In genomic region chr10:58512470-58513188, GRCh38 we compare ENCODE assay signal across 8 cellular contexts. TPM values are rescaled to one million over a fixed set of nuclear protein-coding genes. Genes with fewer than 3 reads are reported as not detected.
DNase-seq lines count a peak whose midpoint lies in the region; ATAC-seq and TF ChIP-seq lines count a peak whose summit lies in the region.

Gene BICC1 (plus strand): TSS chr10:58512872. CDS start chr10:58513144, 272 bp downstream.

- no peak within 1 kb of the TSS for H3K4me3 ChIP-seq in CD8-positive, alpha-beta memory T cell (ENCODE audit: low read length)
- peak within 1 kb of the TSS; percentile 90 for H3K4me3 ChIP-seq in HEK293 (ENCODE audit: low read depth, low read length)

- peak within 1 kb of the TSS; percentile 48 to 84 (median 72) for H3K4me3 Mint-ChIP-seq in CD8-positive, alpha-beta memory T cell

- H3K9me3 Mint-ChIP-seq in CD8-positive, alpha-beta memory T cell: peaks cover 0 to 4% (median 0%) of the 10 kb centered on the region in 5 donors

- H3K4me1 ChIP-seq in CD8-positive, alpha-beta memory T cell (ENCODE audit: insufficient read depth, low read length): no peaks in the 10 kb centered on the region
- H3K4me1 ChIP-seq in HEK293 (ENCODE audit: control insufficient read depth, insufficient read depth, low read length): 0 out of 2 replicates have a peak, but pooled peaks cover 3% of the 10 kb centered on the region

- CTCF ChIA-PET in CD8-positive, alpha-beta memory T cell (lab: Charles Lee): no interaction called here
- CTCF ChIA-PET in HEK293 (lab: Yijun Ruan, JAX): interaction anchor here (0.6 to 1.4 kb wide), 3 partner anchors 14 to 98 kb away, joined by 3 read pairs; no protein-coding TSS in a partner anchor

- H3K27ac Mint-ChIP-seq in CD8-positive, alpha-beta memory T cell: peak within 1 kb of the TSS in 1 of 8 donors; percentile 31

- H3K4me1 Mint-ChIP-seq in CD8-positive, alpha-beta memory T cell: peaks cover 12 to 13% (median 13%) of the 10 kb centered on the region in 3 donors

- H3K27ac ChIP-seq in CD8-positive, alpha-beta memory T cell (ENCODE audit: low read depth, low read length): no peak within 1 kb of the TSS
- H3K27ac ChIP-seq in HEK293 (ENCODE audit: extremely low read depth, low read depth, low read length): peak within 1 kb of the TSS; percentile 75; the same call in 1 of the 2 replicates

- peaks cover 11 to 41% of the 10 kb centered on the region in 2 donors for H3K27me3 Mint-ChIP-seq in CD8-positive, alpha-beta memory T cell

- no peak for ATAC-seq in GM19452 (IDR thresholded peaks at IDR 0.05; ENCODE audit: unreplicated experiment)
- no peak for ATAC-seq in HG03571 (IDR thresholded peaks at IDR 0.05; ENCODE audit: unreplicated experiment)

- H3K36me3 Mint-ChIP-seq in CD8-positive, alpha-beta memory T cell: no peaks in the 10 kb centered on the region

- peaks cover 5% of the 10 kb centered on the region for H3K27me3 ChIP-seq in CD8-positive, alpha-beta memory T cell (ENCODE audit: insufficient read depth, low read length, poor library complexity, severe bottlenecking)

- TF ChIP-seq CTCF in HEK293 (tag by site-specific recombination; IDR thresholded peaks at IDR 0.05): peak; percentile 85
- no peak for TF ChIP-seq CTCF in subcutaneous adipose tissue (IDR thresholded peaks at IDR 0.05; ENCODE audit: low read depth)

- H3K36me3 ChIP-seq in CD8-positive, alpha-beta memory T cell (ENCODE audit: insufficient read depth, low read length): no peaks in the 10 kb centered on the region
- H3K36me3 ChIP-seq in HEK293 (ENCODE audit: control insufficient read depth in 2 of 2, insufficient read depth in 1 of 2, low read length in 2 of 2): no peaks in the 10 kb centered on the region

- no peak for DNase-seq in CD8-positive, alpha-beta memory T cell
- DNase-seq in SW480 (ENCODE audit: low spot score) (peak; percentile 50), epidermal melanocyte (ENCODE audit: insufficient read length, low spot score) (peak; percentile 45), medulla oblongata (ENCODE audit: extremely low spot score) (peak; percentile 47)

- no peaks in the 10 kb centered on the region for H3K9me3 ChIP-seq in CD8-positive, alpha-beta memory T cell (ENCODE audit: low read length)
- H3K9me3 ChIP-seq in HEK293 (ENCODE audit: control insufficient read depth, insufficient read depth, low read depth, low read length): no peaks in the 10 kb centered on the region

- POLR2A ChIA-PET in CD8-positive, alpha-beta memory T cell (lab: Charles Lee): no interaction called here
- POLR2A ChIA-PET in HEK293 (lab: Yijun Ruan, JAX): interaction anchor here (0.6 to 1.4 kb wide), 2 partner anchors 68 to 244 kb away, joined by 3 read pairs; partner anchors contain the start of gene CISD1

TF ChIP-seq in HEK293, 187 proteins besides CTCF, POLR2A, EP300 and RAD21 (continues in another document):
- TF ChIP-seq ZNF2 (tag by site-specific recombination; IDR thresholded peaks at IDR 0.05): peak; percentile 78
- peak; percentile 59; the same call in 1 of the 2 replicates for TF ChIP-seq ZBTB48 (tag by site-specific recombination; IDR thresholded peaks at IDR 0.05)
- no peak for TF ChIP-seq ZNF529 (tag by site-specific recombination; IDR thresholded peaks at IDR 0.05; ENCODE audit: insufficient replicate concordance)
- peak; percentile 48; the same call in 1 of the 2 replicates for TF ChIP-seq ZNF610 (tag by site-specific recombination; IDR thresholded peaks at IDR 0.05; ENCODE audit: borderline replicate concordance)
- TF ChIP-seq ZNF677 (tag by site-specific recombination; IDR thresholded peaks at IDR 0.05): 0 out of 2 replicates have a peak, but pooled peaks have one; percentile 24
- peak; percentile 63; the same call in 1 of the 2 replicates for TF ChIP-seq ZFP69B (tag by site-specific recombination; IDR thresholded peaks at IDR 0.05)
- TF ChIP-seq SP2 (tag by site-specific recombination; IDR thresholded peaks at IDR 0.05): peak; percentile 19; the same call in 1 of the 2 replicates
- TF ChIP-seq ZNF580 (tag by site-specific recombination; IDR thresholded peaks at IDR 0.05): peak; percentile 74; the same call in 1 of the 2 replicates
- 0 out of 2 replicates have a peak, but pooled peaks have one; percentile 18 for TF ChIP-seq TSHZ1 (tag by site-specific recombination; IDR thresholded peaks at IDR 0.05; ENCODE audit: borderline replicate concordance)
- TF ChIP-seq ZBTB20 (tag by site-specific recombination; IDR thresholded peaks at IDR 0.05): peak; percentile 46; the same call in 1 of the 2 replicates
- peak; percentile 66; the same call in 1 of the 2 replicates for TF ChIP-seq ZNF692 (tag by site-specific recombination; IDR thresholded peaks at IDR 0.05)
- 0 out of 2 replicates have a peak, but pooled peaks have one; percentile 28 for TF ChIP-seq ZNF843 (tag by site-specific recombination; IDR thresholded peaks at IDR 0.05)
- TF ChIP-seq ZNF18 (tag by site-specific recombination; IDR thresholded peaks at IDR 0.05): peak; percentile 77
- 0 out of 2 replicates have a peak, but pooled peaks have one; percentile 22 for TF ChIP-seq ZNF777 (tag by site-specific recombination; IDR thresholded peaks at IDR 0.05; ENCODE audit: borderline replicate concordance)
- no peak for TF ChIP-seq ZNF169 (tag by site-specific recombination; IDR thresholded peaks at IDR 0.05)
- TF ChIP-seq PATZ1 (tag by site-specific recombination; IDR thresholded peaks at IDR 0.05): peak; percentile 72
- TF ChIP-seq ZNF768 (tag by site-specific recombination; IDR thresholded peaks at IDR 0.05): no peak

RNA-seq across cellular contexts. Expression of gene BICC1, which starts in this region (rescaled TPM):
- total RNA-seq in CD8-positive, alpha-beta memory T cell: not detected
- polyA plus RNA-seq in CD8-positive, alpha-beta memory T cell: not detected
- 10 to 100 TPM; 17.9 to 26.0 (median 23.0) TPM for total RNA-seq in subcutaneous adipose tissue

Comparison
In these comparisons a context has a peak if more than half of its experiments do, and no peak if none do; other contexts are left out.
1. RNA of gene BICC1 (total RNA-seq): 17.9 to 26.0 TPM in subcutaneous adipose tissue; not detected in CD8-positive, alpha-beta memory T cell; every median in the first group is over 10 times any median in the second.
2. DNase-seq: peak in SW480 (single experiment), epidermal melanocyte (single experiment) and medulla oblongata (single experiment); none in CD8-positive, alpha-beta memory T cell (0 of 5).